ENCODE assay signal across 8 cellular contexts in genomic region chrX:70289168-70289792, GRCh38. TPM values are rescaled to one million over a fixed set of nuclear protein-coding genes. Genes with fewer than 3 reads are reported as not detected.
A peak's percentile ranks its signal among the peaks of the same experiment; 100 is the strongest.
DNase-seq lines count a peak whose midpoint lies in the region; ATAC-seq and TF ChIP-seq lines count a peak whose summit lies in the region.

No MANE protein-coding gene starts in this region.

- TF ChIP-seq POLR2A in sigmoid colon (IDR thresholded peaks at IDR 0.05), result no peak

- TF ChIP-seq CTCF in fibroblast of lung (conservative IDR thresholded peaks at IDR 0.05 in 1 of 2, IDR thresholded peaks at IDR 0.05 in 1 of 2; ENCODE audit: low read depth in 1 of 2, low read length in 2 of 2), result no peak
- no peak for TF ChIP-seq CTCF in sigmoid colon (IDR thresholded peaks at IDR 0.05)

- H3K9me3 ChIP-seq in fibroblast of lung (ENCODE audit: control insufficient read depth, insufficient read depth, low read depth, low read length), result no peaks in the 10 kb centered on the region
- H3K9me3 ChIP-seq in sigmoid colon, result no peaks in the 10 kb centered on the region

- H2AFZ ChIP-seq in fibroblast of lung (ENCODE audit: low read length), result peak overlapping the region; percentile 80

- H3K4me2 ChIP-seq in fibroblast of lung (ENCODE audit: extremely low read depth, insufficient read depth, low read length), result peak overlapping the region; percentile 78

- H3K27me3 ChIP-seq in fibroblast of lung (ENCODE audit: control insufficient read depth, insufficient read depth, low read length), result no peaks in the 10 kb centered on the region
- H3K27me3 ChIP-seq in sigmoid colon, result no peaks in the 10 kb centered on the region

- 27 to 31% methylated on average over 11 of the region's 11 CpGs for WGBS in sigmoid colon, 2 donors

- peak; percentile 13 for DNase-seq in RPMI7951 (ENCODE audit: low read depth)
- DNase-seq in fibroblast of lung (ENCODE audit: low read depth in 2 of 2), result peak in 1 of 2 donors; percentile 18
- DNase-seq in sigmoid colon, result no peak
- DNase-seq in NCI-H2171 treated with DMSO at 0.1 percent for 48 hours (lab: John Stamatoyannopoulos, UW), result no peak
- no peak for DNase-seq in KBM-7
- DNase-seq in stimulated activated CD4-positive, alpha-beta T cell treated with anti-CD3 and anti-CD28 coated beads, Interleukin-1b, Interleukin-23, amount 100 ng/mL, for 48 hours, result no peak
- DNase-seq in NCI-H1930 (lab: John Stamatoyannopoulos, UW), result no peak

- peak; percentile 13 for ATAC-seq in GM21381 (IDR thresholded peaks at IDR 0.05; ENCODE audit: unreplicated experiment)

- TF ChIP-seq EP300 in sigmoid colon (IDR thresholded peaks at IDR 0.05), result no peak

- in situ Hi-C loops in KBM-7 (cut with MboI; ENCODE audit: low pct_unique_long_range_greater_than_20kb, low sequenced_read_pairs), result no loop called here

- peaks cover 38% of the 10 kb centered on the region for H3K79me2 ChIP-seq in fibroblast of lung (ENCODE audit: control insufficient read depth, insufficient read depth, low read length)

- intact Hi-C loops in sigmoid colon (cut with DNase I), result loop anchor here (10.0 kb wide), 1 partner anchor 154 kb away; the partner anchor contains the start of gene IGBP1

- H3K27ac ChIP-seq in fibroblast of lung (ENCODE audit: insufficient read depth, low read length) (peak overlapping the region; percentile 74), sigmoid colon (peak overlapping the region; percentile 68 to 78 (median 74))

- H3K36me3 ChIP-seq in fibroblast of lung (ENCODE audit: control insufficient read depth, insufficient read depth, low read length) (peaks cover 3% of the 10 kb centered on the region), sigmoid colon (peaks cover 0 to 12% (median 0%) of the 10 kb centered on the region in 4 donors)

- no peaks in the 10 kb centered on the region for H4K20me1 ChIP-seq in fibroblast of lung (ENCODE audit: control insufficient read depth, extremely low read depth, insufficient read depth, low read length)

- H3K4me3 ChIP-seq in fibroblast of lung (replicated peaks in 1 of 4; ENCODE audit: control extremely low read depth in 1 of 4, insufficient read depth in 1 of 4, low read depth in 3 of 4, low read length in 4 of 4), result peak overlapping the region; percentile 62 to 89 (median 73)
- peak overlapping the region; percentile 31 to 53 (median 48) for H3K4me3 ChIP-seq in sigmoid colon

- peak overlapping the region; percentile 53 for H3K9ac ChIP-seq in fibroblast of lung (ENCODE audit: insufficient read depth, low read length)

- H3K4me1 ChIP-seq in fibroblast of lung (ENCODE audit: control insufficient read depth, extremely low read depth, insufficient read depth, low read length) (no peaks in the 10 kb centered on the region), sigmoid colon (peaks cover 0 to 8% (median 6%) of the 10 kb centered on the region in 4 donors)

RNA-seq across cellular contexts. Expression of gene PDZD11, which starts 0.4 kb away (rescaled TPM):
- 162 and 186 TPM in 2 replicates for total RNA-seq in RPMI7951 (2014; rRNA removed; shearing (Covaris generic))
- total RNA-seq in fibroblast of lung (45.7 and 53.3 TPM in 2 replicates), sigmoid colon (10 to 100 TPM; 21.2 to 32.8 (median 25.6) TPM)
- polyA plus RNA-seq in fibroblast of lung (142 and 143 TPM in 2 replicates), sigmoid colon (100 to 1,000 TPM in 1 of 3 donors, 10 to 100 TPM in 2; 55.4 to 115 (median 93.7) TPM)
- 98.5 and 104 TPM in 2 replicates for polyA plus RNA-seq in fibroblast of lung (2012)
- polyA minus RNA-seq in fibroblast of lung (ENCODE audit: low replicate concordance), result 69.2 and 79.0 TPM in 2 replicates

RNA-seq across cellular contexts. Expression of gene KIF4A, which starts 0.6 kb away (rescaled TPM):
- 58.6 and 60.7 TPM in 2 replicates for total RNA-seq in RPMI7951 (2014; rRNA removed; shearing (Covaris generic))
- 1.8 and 5.6 TPM in 2 replicates for total RNA-seq in fibroblast of lung
- 7.1 and 23.0 TPM in 2 replicates for polyA plus RNA-seq in fibroblast of lung
- polyA plus RNA-seq in fibroblast of lung (2012), result 4.9 and 17.6 TPM in 2 replicates
- polyA minus RNA-seq in fibroblast of lung (ENCODE audit: low replicate concordance), result 1.8 and 9.4 TPM in 2 replicates
- under 1 TPM; 0.16 to 0.55 (median 0.45) TPM for total RNA-seq in sigmoid colon
- polyA plus RNA-seq in sigmoid colon, result 1 to 10 TPM in 2 of 3 donors, under 1 TPM in 1; 0.60 to 5.5 (median 2.1) TPM

RNA-seq across cellular contexts. Expression of gene RAB41, which starts 7.3 kb away (rescaled TPM):
- not detected in 2 replicates for total RNA-seq in RPMI7951 (2014; rRNA removed; shearing (Covaris generic))
- not detected in 2 replicates for total RNA-seq in fibroblast of lung
- not detected in 2 replicates for polyA plus RNA-seq in fibroblast of lung
- polyA plus RNA-seq in fibroblast of lung (2012), result not detected in 2 replicates
- polyA minus RNA-seq in fibroblast of lung (ENCODE audit: low replicate concordance), result not detected in 2 replicates
- total RNA-seq in sigmoid colon, result not detected
- polyA plus RNA-seq in sigmoid colon, result under 1 TPM in 1 of 3 donors, not detected in 2; 0.10 TPM

RNA-seq across cellular contexts. Expression of gene ARR3, which starts 21.1 kb away (rescaled TPM):
- total RNA-seq in RPMI7951 (2014; rRNA removed; shearing (Covaris generic)), result not detected in 2 replicates
- not detected in 2 replicates for total RNA-seq in fibroblast of lung
- polyA plus RNA-seq in fibroblast of lung, result not detected in 2 replicates
- polyA plus RNA-seq in fibroblast of lung (2012), result not detected in 2 replicates
- not detected in 2 replicates for polyA minus RNA-seq in fibroblast of lung (ENCODE audit: low replicate concordance)
- total RNA-seq in sigmoid colon, result not detected
- under 1 TPM in 2 of 3 donors, not detected in 1; 0.25 to 0.60 TPM for polyA plus RNA-seq in sigmoid colon

RNA-seq across cellular contexts. Expression of gene P2RY4, which starts 29.3 kb away (rescaled TPM):
- 0.24 TPM in 1 of 2 replicates, not detected in the other for total RNA-seq in RPMI7951 (2014; rRNA removed; shearing (Covaris generic))
- total RNA-seq in fibroblast of lung (under 0.01 TPM in 2 replicates), sigmoid colon (1 to 10 TPM in 1 of 4 donors, under 1 TPM in 2, not detected in 1; 0.27 to 1.7 (median 0.33) TPM)
- polyA plus RNA-seq in fibroblast of lung (0.05 TPM in 1 of 2 replicates, not detected in the other), sigmoid colon (under 1 TPM; 0.44 to 0.60 (median 0.46) TPM)
- polyA plus RNA-seq in fibroblast of lung (2012), result not detected in 2 replicates
- polyA minus RNA-seq in fibroblast of lung (ENCODE audit: low replicate concordance), result not detected in 2 replicates
